Comparison of ENCODE assay signal across 21 cellular contexts in the genomic region with DNA sequence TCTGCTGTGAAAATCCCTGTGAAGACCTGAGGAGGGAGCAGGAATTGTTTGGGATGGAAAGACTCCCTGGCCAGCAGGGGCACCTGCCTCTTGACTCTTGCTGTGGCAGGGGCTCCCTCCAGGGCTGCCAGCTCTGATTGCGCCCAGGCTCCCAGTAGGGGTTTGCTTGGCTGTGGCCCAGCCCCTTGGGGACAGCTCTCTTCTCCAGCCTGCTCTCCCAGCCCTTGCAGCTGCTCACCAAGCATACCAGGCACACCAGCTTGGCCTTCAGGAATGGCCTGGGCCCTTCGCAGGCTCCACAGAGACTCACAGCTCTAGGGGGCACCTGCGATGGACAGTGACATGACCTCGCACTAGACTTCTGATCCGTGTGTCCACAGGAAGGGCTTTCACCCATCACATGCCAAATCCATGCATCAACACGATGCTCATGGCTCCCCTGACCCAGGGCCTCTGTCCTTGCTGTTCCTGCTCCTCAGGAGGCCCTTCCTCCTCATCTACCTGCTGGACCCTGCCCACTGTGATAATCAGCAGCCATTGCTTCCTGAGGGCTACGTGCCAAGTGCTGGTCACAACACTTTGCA.
A peak's percentile ranks its signal among the peaks of the same experiment; 100 is the strongest.
DNase-seq lines count a peak whose midpoint lies in the region; ATAC-seq and TF ChIP-seq lines count a peak whose summit lies in the region.
"Had no signal": no experiment of that assay in that cellular context is flagged by ENCODE, and none has a peak within 500 bp of the region (broad histone marks: within the 10 kb centered on the region; RNA-seq: fewer than 3 reads in every experiment).

No MANE protein-coding gene starts in this region.

- no peak for ATAC-seq in activated naive CD8-positive, alpha-beta T cell treated with anti-CD3 and anti-CD28 coated beads, Interleukin-2, amount 10 ng/mL, durations not matched to agents 7 days and 5 days (ENCODE audit: low read depth)

- no peak for TF ChIP-seq CTCF in coronary artery (IDR thresholded peaks at IDR 0.05)
- no peak for TF ChIP-seq CTCF in neural progenitor cell (IDR thresholded peaks at IDR 0.05)
- no peak for TF ChIP-seq CTCF in MCF 10A (IDR thresholded peaks at IDR 0.05; ENCODE audit: unreplicated experiment)

- no peak overlapping the region for H2AFZ ChIP-seq in neural progenitor cell (replicated peaks)
- H2AFZ ChIP-seq: GM23248 had no signal

- H3K4me3 ChIP-seq in coronary artery, result no peak overlapping the region
- H3K4me3 ChIP-seq in neural progenitor cell, result no peak overlapping the region
- H3K4me3 ChIP-seq: adrenal gland, cardiac muscle cell, GM23248, lung, psoas muscle had no signal

- in situ Hi-C loops in KBM-7 (cut with MboI; ENCODE audit: low pct_unique_long_range_greater_than_20kb, low sequenced_read_pairs), result no loop called here

- H3K27ac ChIP-seq in coronary artery (no peak overlapping the region), neural progenitor cell (no peak overlapping the region)
- H3K27ac ChIP-seq: adrenal gland, cardiac muscle cell, GM23248, psoas muscle had no signal

- BruUV-seq in MCF 10A (replicated peaks; lab: Mats Ljungman, UMichigan), result no TSS peak

- no peaks in the 10 kb centered on the region for H3K36me3 ChIP-seq in neural progenitor cell
- H3K36me3 ChIP-seq: adrenal gland, cardiac muscle cell had no signal

- H3K4me2 ChIP-seq in neural progenitor cell, result no peak overlapping the region

- no peaks in the 10 kb centered on the region for H3K36me3 Mint-ChIP-seq in activated naive CD8-positive, alpha-beta T cell treated with anti-CD3 and anti-CD28 coated beads, Interleukin-2, amount 10 ng/mL, durations not matched to agents 7 days and 5 days
- no peaks in the 10 kb centered on the region for H3K36me3 Mint-ChIP-seq in activated naive CD8-positive, alpha-beta T cell treated with anti-CD3 and anti-CD28 coated beads for 36 hours
- no peaks in the 10 kb centered on the region for H3K36me3 Mint-ChIP-seq in neural progenitor cell
- no peaks in the 10 kb centered on the region for H3K36me3 Mint-ChIP-seq in MCF 10A (ENCODE audit: insufficient read depth, unreplicated experiment)
- H3K36me3 Mint-ChIP-seq: naive thymus-derived CD4-positive, alpha-beta T cell had no signal

- H3K9ac ChIP-seq in neural progenitor cell, result no peak overlapping the region
- H3K9ac ChIP-seq: GM23248 had no signal

- no peaks in the 10 kb centered on the region for H3K4me1 Mint-ChIP-seq in activated naive CD8-positive, alpha-beta T cell treated with anti-CD3 and anti-CD28 coated beads, Interleukin-2, amount 10 ng/mL, durations not matched to agents 7 days and 5 days
- H3K4me1 Mint-ChIP-seq in activated naive CD8-positive, alpha-beta T cell treated with anti-CD3 and anti-CD28 coated beads for 36 hours, result no peaks in the 10 kb centered on the region
- H3K4me1 Mint-ChIP-seq in neural progenitor cell (no peaks in the 10 kb centered on the region), MCF 10A (ENCODE audit: insufficient read depth, unreplicated experiment) (no peaks in the 10 kb centered on the region)

- POLR2A ChIA-PET in activated naive CD8-positive, alpha-beta T cell treated with anti-CD3 and anti-CD28 coated beads, Interleukin-2, amount 10 ng/mL, durations not matched to agents 7 days and 5 days (lab: Charles Lee), result interaction anchor here (0.5 kb wide), 1 partner anchor 91 kb away, joined by 3 read pairs; no protein-coding TSS in a partner anchor
- POLR2A ChIA-PET in MCF 10A (lab: Yijun Ruan, JAX), result no interaction called here

- H3K9me3 ChIP-seq in neural progenitor cell (ENCODE audit: low read depth), result no peaks in the 10 kb centered on the region
- H3K9me3 ChIP-seq: adrenal gland, psoas muscle had no signal

- H3K4me3 Mint-ChIP-seq in activated naive CD8-positive, alpha-beta T cell treated with anti-CD3 and anti-CD28 coated beads, Interleukin-2, amount 10 ng/mL, durations not matched to agents 7 days and 5 days, result no peak overlapping the region
- no peak overlapping the region for H3K4me3 Mint-ChIP-seq in activated naive CD8-positive, alpha-beta T cell treated with anti-CD3 and anti-CD28 coated beads for 36 hours
- H3K4me3 Mint-ChIP-seq in neural progenitor cell (no peak overlapping the region), MCF 10A (ENCODE audit: unreplicated experiment) (no peak overlapping the region)
- H3K4me3 Mint-ChIP-seq: CD4-positive, alpha-beta T cell; naive thymus-derived CD4-positive, alpha-beta T cell had no signal

- no peaks in the 10 kb centered on the region for H3F3A ChIP-seq in neural progenitor cell (ENCODE audit: low read depth)

- no peaks in the 10 kb centered on the region for H4K20me1 ChIP-seq in neural progenitor cell (ENCODE audit: low read depth)

- intact Hi-C loops in MCF 10A (cut with micrococcal nuclease), result no loop called here

- peak; percentile 17 for DNase-seq in activated naive CD8-positive, alpha-beta T cell treated with anti-CD3 and anti-CD28 coated beads, Interleukin-2, amount 10 ng/mL, durations not matched to agents 7 days and 5 days
- no peak for DNase-seq in activated naive CD8-positive, alpha-beta T cell treated with anti-CD3 and anti-CD28 coated beads for 36 hours
- DNase-seq in coronary artery (ENCODE audit: low spot score) (peak; percentile 55), neural progenitor cell (ENCODE audit: low spot score) (no peak), ureter (ENCODE audit: low spot score) (peak; percentile 8), MCF 10A (ENCODE audit: unreplicated experiment) (no peak), middle frontal gyrus (ENCODE audit: extremely low spot score, low spot score) (no peak), KBM-7 (no peak)
- DNase-seq: activated CD4-positive, alpha-beta T cell treated with anti-CD3 and anti-CD28 coated beads, Interleukin-2, amount 50 U/mL, for 4 hours; CD4-positive, alpha-beta T cell; DMS79; effector CD4-positive, alpha-beta T cell; GM23248; NCI-H1694 treated with DMSO at 0.1 percent for 48 hours; NCI-H226; stimulated activated CD4-positive, alpha-beta T cell treated with anti-CD3 and anti-CD28 coated beads, Interleukin-12 subunit alpha, Interleukin-12 subunit beta, amount 100 ng/mL, for 4 hours had no signal

- no peaks in the 10 kb centered on the region for H3K79me2 ChIP-seq in neural progenitor cell (ENCODE audit: low read depth)

- H3K4me1 ChIP-seq in neural progenitor cell, result no peaks in the 10 kb centered on the region
- H3K4me1 ChIP-seq: adrenal gland, psoas muscle had no signal

- CTCF ChIA-PET in MCF 10A (lab: Yijun Ruan, JAX), result no interaction called here

- no peaks in the 10 kb centered on the region for H3K9me3 Mint-ChIP-seq in activated naive CD8-positive, alpha-beta T cell treated with anti-CD3 and anti-CD28 coated beads, Interleukin-2, amount 10 ng/mL, durations not matched to agents 7 days and 5 days
- H3K9me3 Mint-ChIP-seq in activated naive CD8-positive, alpha-beta T cell treated with anti-CD3 and anti-CD28 coated beads for 36 hours, result no peaks in the 10 kb centered on the region
- H3K9me3 Mint-ChIP-seq in neural progenitor cell (no peaks in the 10 kb centered on the region), MCF 10A (ENCODE audit: unreplicated experiment) (no peaks in the 10 kb centered on the region)
- H3K9me3 Mint-ChIP-seq: CD4-positive, alpha-beta T cell; naive thymus-derived CD4-positive, alpha-beta T cell had no signal

- H3K27me3 Mint-ChIP-seq in activated naive CD8-positive, alpha-beta T cell treated with anti-CD3 and anti-CD28 coated beads, Interleukin-2, amount 10 ng/mL, durations not matched to agents 7 days and 5 days, result peaks cover 4% of the 10 kb centered on the region
- H3K27me3 Mint-ChIP-seq in activated naive CD8-positive, alpha-beta T cell treated with anti-CD3 and anti-CD28 coated beads for 36 hours, result no peaks in the 10 kb centered on the region
- peaks cover 17% of the 10 kb centered on the region for H3K27me3 Mint-ChIP-seq in neural progenitor cell (ENCODE audit: insufficient read depth, low read depth)
- peaks cover 42% of the 10 kb centered on the region for H3K27me3 Mint-ChIP-seq in MCF 10A (ENCODE audit: insufficient read depth, unreplicated experiment)

- no peaks in the 10 kb centered on the region for H3K27me3 ChIP-seq in neural progenitor cell
- H3K27me3 ChIP-seq: adrenal gland had no signal

- H3K27ac Mint-ChIP-seq in activated naive CD8-positive, alpha-beta T cell treated with anti-CD3 and anti-CD28 coated beads, Interleukin-2, amount 10 ng/mL, durations not matched to agents 7 days and 5 days, result no peak overlapping the region
- H3K27ac Mint-ChIP-seq in activated naive CD8-positive, alpha-beta T cell treated with anti-CD3 and anti-CD28 coated beads for 36 hours, result no peak overlapping the region
- H3K27ac Mint-ChIP-seq in neural progenitor cell (peak overlapping the region; percentile 25), MCF 10A (ENCODE audit: low read depth, unreplicated experiment) (no peak overlapping the region)
- H3K27ac Mint-ChIP-seq: CD4-positive, alpha-beta T cell; naive thymus-derived CD4-positive, alpha-beta T cell had no signal

Comparison
In these comparisons a context has a peak if more than half of its experiments do, and no peak if none do; other contexts are left out.
1. DNase-seq: peak in activated naive CD8-positive, alpha-beta T cell treated with anti-CD3 and anti-CD28 coated beads, Interleukin-2, amount 10 ng/mL, durations not matched to agents 7 days and 5 days (single experiment), coronary artery (single experiment) and ureter (single experiment); none in activated naive CD8-positive, alpha-beta T cell treated with anti-CD3 and anti-CD28 coated beads for 36 hours (single experiment), neural progenitor cell (single experiment), MCF 10A (single experiment), middle frontal gyrus (single experiment) and KBM-7 (single experiment).